ENCODE assay signal across 31 cellular contexts in the genomic region with DNA sequence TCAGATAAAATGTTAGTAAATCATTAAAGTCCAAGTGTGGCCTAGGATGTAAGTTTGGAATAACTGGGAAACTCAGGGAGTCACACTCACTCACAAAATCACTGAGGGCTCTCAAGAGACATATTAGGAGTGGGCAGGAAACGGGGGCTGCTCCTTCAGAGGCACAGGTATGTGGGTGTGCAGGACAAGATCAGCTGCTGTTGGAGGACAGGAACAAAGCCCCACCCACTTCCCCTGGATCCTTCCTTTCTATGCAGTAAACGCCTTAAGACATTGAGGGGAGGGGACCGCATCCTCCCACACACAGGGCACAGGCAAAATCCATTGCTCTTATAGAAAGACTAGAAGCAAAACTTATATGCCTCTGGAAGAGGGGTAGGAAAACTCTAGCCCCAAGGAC.
"Had no signal": no experiment of that assay in that cellular context is flagged by ENCODE, and none has a peak within 500 bp of the region (broad histone marks: within the 10 kb centered on the region; RNA-seq: fewer than 3 reads in every experiment).

No MANE protein-coding gene starts in this region.

- ATAC-seq: activated naive CD4-positive, alpha-beta T cell treated with anti-CD3 and anti-CD28 coated beads, Interleukin-2, amount 50 U/mL, for 72 hours; activated naive CD8-positive, alpha-beta T cell treated with anti-CD3 and anti-CD28 coated beads, Interleukin-2, amount 50 U/mL, for 24 hours; K562; Panc1 had no signal

- H3K27ac ChIP-seq: RWPE1, SJCRH30 had no signal

- H3K4me3 ChIP-seq: K562, SJCRH30 had no signal

- DNase-seq: activated B cell treated with CpG ODN at 0.5 μM for 24 hours; activated CD4-positive, alpha-beta memory T cell treated with anti-CD3 and anti-CD28 coated beads, Interleukin-2, amount 10 ng/mL, durations not matched to agents 7 days and 5 days; activated CD4-positive, alpha-beta T cell treated with anti-CD3 and anti-CD28 coated beads for 1 hour; activated CD4-positive, alpha-beta T cell treated with anti-CD3 and anti-CD28 coated beads, Interleukin-2, amount 10 ng/mL, durations not matched to agents 7 days and 5 days; activated CD8-positive, alpha-beta memory T cell treated with anti-CD3 and anti-CD28 coated beads, Interleukin-2, amount 50 U/mL, for 48 hours; activated effector memory CD4-positive, alpha-beta T cell treated with anti-CD3 and anti-CD28 coated beads, Interleukin-2, amount 50 U/mL, for 16 hours; activated naive CD4-positive, alpha-beta T cell treated with Interleukin-2 at 50 U/mL for 16 hours; activated naive CD8-positive, alpha-beta T cell treated with anti-CD3 and anti-CD28 coated beads, Interleukin-2, amount 50 U/mL, for 24 hours; activated T-cell treated with anti-CD3 and anti-CD28 coated beads, Interleukin-2, amount 50 U/mL, for 1 hour; amniotic stem cell; Karpas-422; MM.1S; NCI-H1105; NCI-H1436; NCI-H1694 treated with DMSO at 0.1 percent for 48 hours; NCI-H2029 treated with DMSO at 0.1 percent for 48 hours; NCI-H345; NCI-H510A; NCI-H526 treated with DMSO at 0.1 percent for 48 hours; NCI-H82; NK-92 treated with Interleukin-12 subunit alpha and Interleukin-12 subunit beta, amount 100 ng/mL, for 24 hours; OCI-M1; Right ventricle myocardium superior; SJCRH30 had no signal

- H3K27ac Mint-ChIP-seq: activated B cell treated with CpG ODN at 0.5 μM for 24 hours; activated CD4-positive, alpha-beta memory T cell treated with anti-CD3 and anti-CD28 coated beads, Interleukin-2, amount 10 ng/mL, durations not matched to agents 7 days and 5 days; activated CD4-positive, alpha-beta T cell treated with anti-CD3 and anti-CD28 coated beads, Interleukin-2, amount 10 ng/mL, durations not matched to agents 7 days and 5 days; activated naive CD4-positive, alpha-beta T cell treated with anti-CD3 and anti-CD28 coated beads, Interleukin-2, amount 50 U/mL, for 72 hours; activated naive CD8-positive, alpha-beta T cell treated with anti-CD3 and anti-CD28 coated beads, Interleukin-2, amount 50 U/mL, for 24 hours; activated T-helper 1 cell treated with anti-CD3 and anti-CD28 coated beads, Interleukin-12 subunit alpha, Interleukin-12 subunit beta, Interleukin-2, Interleukin-4 antibody, amounts not matched to agents 30 ng/mL and 10 ng/mL and 1 ng/mL, durations not matched to agents 14 hours and 24 hours and 36 hours; brain; T-helper 1 cell treated with Interleukin-12 subunit alpha and Interleukin-12 subunit beta and Interleukin-4 antibody, amounts not matched to agents 30 μg/mL and 1 μg/mL, for 36 hours had no signal

- H3K36me3 ChIP-seq: SJCRH30 had no signal

- H3K9me3 ChIP-seq: SJCRH30 had no signal

- H3K27me3 Mint-ChIP-seq: activated B cell treated with CpG ODN at 0.5 μM for 24 hours; activated CD4-positive, alpha-beta memory T cell treated with anti-CD3 and anti-CD28 coated beads, Interleukin-2, amount 10 ng/mL, durations not matched to agents 7 days and 5 days; activated CD4-positive, alpha-beta T cell treated with anti-CD3 and anti-CD28 coated beads, Interleukin-2, amount 10 ng/mL, durations not matched to agents 7 days and 5 days; activated naive CD8-positive, alpha-beta T cell treated with anti-CD3 and anti-CD28 coated beads, Interleukin-2, amount 50 U/mL, for 24 hours had no signal

- H3K27me3 ChIP-seq: SJCRH30 had no signal

- H3K4me3 Mint-ChIP-seq: activated B cell treated with CpG ODN at 0.5 μM for 24 hours; activated CD4-positive, alpha-beta memory T cell treated with anti-CD3 and anti-CD28 coated beads, Interleukin-2, amount 10 ng/mL, durations not matched to agents 7 days and 5 days; activated CD4-positive, alpha-beta T cell treated with anti-CD3 and anti-CD28 coated beads, Interleukin-2, amount 10 ng/mL, durations not matched to agents 7 days and 5 days; activated naive CD8-positive, alpha-beta T cell treated with anti-CD3 and anti-CD28 coated beads, Interleukin-2, amount 50 U/mL, for 24 hours; activated T-helper 1 cell treated with anti-CD3 and anti-CD28 coated beads, Interleukin-12 subunit alpha, Interleukin-12 subunit beta, Interleukin-2, Interleukin-4 antibody, amounts not matched to agents 30 ng/mL and 10 ng/mL and 1 ng/mL, durations not matched to agents 14 hours and 24 hours and 36 hours; brain; T-helper 1 cell treated with Interleukin-12 subunit alpha and Interleukin-12 subunit beta and Interleukin-4 antibody, amounts not matched to agents 30 μg/mL and 1 μg/mL, for 36 hours had no signal
